In genomic region chr2:102053096-102053495, GRCh38 we compare ENCODE assay signal across 19 cellular contexts.
DNase-seq lines count a peak whose midpoint lies in the region; ATAC-seq and TF ChIP-seq lines count a peak whose summit lies in the region.
"Had no signal": no experiment of that assay in that cellular context is flagged by ENCODE, and none has a peak within 500 bp of the region (broad histone marks: within the 10 kb centered on the region; RNA-seq: fewer than 3 reads in every experiment).

No MANE protein-coding gene starts in this region.

- peaks cover 92% of the 10 kb centered on the region for H3K4me1 Mint-ChIP-seq in dendritic cell treated with granulocyte-macrophage colony-stimulating factor and Interleukin-4, amounts not matched to agents 40 ng/mL and 50 ng/mL, for 4 days (ENCODE audit: low read depth)

- no peak for TF ChIP-seq EP300 in sigmoid colon (IDR thresholded peaks at IDR 0.05)

- no peaks in the 10 kb centered on the region for H3K27me3 Mint-ChIP-seq in dendritic cell treated with granulocyte-macrophage colony-stimulating factor and Interleukin-4, amounts not matched to agents 40 ng/mL and 50 ng/mL, for 4 days

- intact Hi-C loops in left ventricle myocardium inferior (cut with micrococcal nuclease) (no loop called here), cardiac septum (cut with DNase I) (no loop called here), sigmoid colon (cut with DNase I) (loop anchor here (5.0 kb wide), 2 partner anchors 89 to 91 kb away; partner anchors contain the start of gene IL1R1)
- intact Hi-C loops in dendritic cell treated with granulocyte-macrophage colony-stimulating factor and Interleukin-4, amounts not matched to agents 40 ng/mL and 50 ng/mL, for 4 days (cut with micrococcal nuclease) = no loop called here

- H3K9me3 ChIP-seq in left ventricle myocardium inferior (replicated peaks) = no peaks in the 10 kb centered on the region
- H3K9me3 ChIP-seq in sigmoid colon = no peaks in the 10 kb centered on the region
- H3K9me3 ChIP-seq in Karpas-422 (ENCODE audit: low read length) = no peaks in the 10 kb centered on the region
- H3K9me3 ChIP-seq: mucosa of descending colon had no signal

- no peaks in the 10 kb centered on the region for H3K36me3 ChIP-seq in left ventricle myocardium inferior
- no peaks in the 10 kb centered on the region for H3K36me3 ChIP-seq in sigmoid colon
- no peaks in the 10 kb centered on the region for H3K36me3 ChIP-seq in Karpas-422 (ENCODE audit: insufficient read depth, low read length)

- no peaks in the 10 kb centered on the region for H3K9me3 Mint-ChIP-seq in dendritic cell treated with granulocyte-macrophage colony-stimulating factor and Interleukin-4, amounts not matched to agents 40 ng/mL and 50 ng/mL, for 4 days
- H3K9me3 Mint-ChIP-seq: activated naive CD4-positive, alpha-beta T cell treated with anti-CD3 and anti-CD28 coated beads for 36 hours had no signal

- H3K4me2 ChIP-seq in Karpas-422 (ENCODE audit: low read depth, low read length, poor library complexity, severe bottlenecking) = no peak overlapping the region

- ATAC-seq in GM19035 (IDR thresholded peaks at IDR 0.05; ENCODE audit: unreplicated experiment) = no peak
- ATAC-seq: mucosa of descending colon had no signal

- H3K4me3 Mint-ChIP-seq in dendritic cell treated with granulocyte-macrophage colony-stimulating factor and Interleukin-4, amounts not matched to agents 40 ng/mL and 50 ng/mL, for 4 days = peak overlapping the region; percentile 53
- H3K4me3 Mint-ChIP-seq: activated naive CD4-positive, alpha-beta T cell treated with anti-CD3 and anti-CD28 coated beads for 36 hours had no signal

- DNase-seq in left ventricle myocardium inferior (no peak), cardiac septum (ENCODE audit: low spot score) (no peak), sigmoid colon (no peak), Karpas-422 (no peak), inferior parietal cortex (ENCODE audit: extremely low spot score) (no peak)
- DNase-seq in stimulated activated CD4-positive, alpha-beta T cell treated with anti-CD3 and anti-CD28 coated beads, Interleukin-2, amount 100 ng/mL, for 48 hours = no peak
- DNase-seq: activated CD4-positive, alpha-beta T cell treated with anti-CD3 and anti-CD28 coated beads, Interleukin-2, amount 50 U/mL, for 48 hours; activated naive CD4-positive, alpha-beta T cell treated with anti-CD3 and anti-CD28 coated beads for 36 hours; foreskin fibroblast; mucosa of descending colon; NCI-H1694; NCI-H2227 treated with DMSO at 0.1 percent for 48 hours; nucleus accumbens; stimulated activated CD4-positive, alpha-beta T cell treated with anti-CD3 and anti-CD28 coated beads, Interleukin-4, amount 100 ng/mL, for 1 hour; T-helper 1 cell had no signal

- H3K4me1 ChIP-seq in left ventricle myocardium inferior = peaks cover 63% of the 10 kb centered on the region
- H3K4me1 ChIP-seq in sigmoid colon = peaks cover 0 to 44% (median 38%) of the 10 kb centered on the region in 4 donors
- H3K4me1 ChIP-seq in Karpas-422 (ENCODE audit: low read length) = no peaks in the 10 kb centered on the region

- no peaks in the 10 kb centered on the region for H3K79me2 ChIP-seq in Karpas-422 (ENCODE audit: low read length)

- no peak overlapping the region for H2AFZ ChIP-seq in Karpas-422 (ENCODE audit: low read length)

- H3K4me3 ChIP-seq in left ventricle myocardium inferior (no peak overlapping the region), sigmoid colon (no peak overlapping the region), Karpas-422 (ENCODE audit: low read length) (no peak overlapping the region)
- H3K4me3 ChIP-seq: mucosa of descending colon had no signal

- no peaks in the 10 kb centered on the region for H3K9me2 ChIP-seq in Karpas-422 (replicated peaks; ENCODE audit: insufficient read depth, low read length)

- peak overlapping the region; percentile 89 for H3K27ac Mint-ChIP-seq in dendritic cell treated with granulocyte-macrophage colony-stimulating factor and Interleukin-4, amounts not matched to agents 40 ng/mL and 50 ng/mL, for 4 days
- H3K27ac Mint-ChIP-seq: activated naive CD4-positive, alpha-beta T cell treated with anti-CD3 and anti-CD28 coated beads for 36 hours had no signal

- TF ChIP-seq CTCF in left ventricle myocardium inferior (IDR thresholded peaks at IDR 0.05; ENCODE audit: borderline replicate concordance) (no peak), sigmoid colon (IDR thresholded peaks at IDR 0.05) (no peak)

- H3K27me3 ChIP-seq in left ventricle myocardium inferior (ENCODE audit: low read depth) (peaks cover 6% of the 10 kb centered on the region), sigmoid colon (no peaks in the 10 kb centered on the region), Karpas-422 (ENCODE audit: low read length) (no peaks in the 10 kb centered on the region)

- no peak for TF ChIP-seq POLR2A in sigmoid colon (IDR thresholded peaks at IDR 0.05)

- H3K27ac ChIP-seq in left ventricle myocardium inferior (replicated peaks) (peak overlapping the region; percentile 82), sigmoid colon (peak overlapping the region; percentile 76 to 89 (median 82)), Karpas-422 (ENCODE audit: low read length) (no peak overlapping the region)
- H3K27ac ChIP-seq: C4-2B, VCaP had no signal

- no peaks in the 10 kb centered on the region for H4K20me1 ChIP-seq in Karpas-422 (ENCODE audit: insufficient read depth, low read depth, low read length)

- H3K36me3 Mint-ChIP-seq in dendritic cell treated with granulocyte-macrophage colony-stimulating factor and Interleukin-4, amounts not matched to agents 40 ng/mL and 50 ng/mL, for 4 days (ENCODE audit: low read depth) = no peaks in the 10 kb centered on the region

- no peak overlapping the region for H3K9ac ChIP-seq in Karpas-422 (ENCODE audit: low read length)

- 81 to 94% methylated on average over 8 of the region's 8 CpGs for WGBS in sigmoid colon, 2 donors
